In the genomic region with DNA sequence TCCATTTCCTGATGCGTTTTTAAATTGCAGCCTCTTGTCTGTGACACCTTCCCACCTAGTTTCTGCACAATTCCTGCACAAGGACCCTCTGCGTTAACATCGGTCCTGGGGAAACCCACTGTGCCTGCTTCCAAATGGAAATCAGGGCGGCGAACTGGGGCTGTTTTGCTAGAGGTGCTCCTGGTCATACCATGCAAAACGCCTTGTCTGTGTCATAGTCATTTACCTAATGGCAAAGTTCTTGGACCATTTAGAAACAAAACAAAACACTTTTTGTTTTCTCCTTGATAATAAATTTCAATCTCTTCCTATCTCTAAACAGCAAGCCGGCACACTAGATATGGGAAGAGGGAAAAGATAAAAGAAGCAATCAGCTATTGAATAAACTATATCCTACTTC, we compare ENCODE assay signal across 10 cellular contexts.
DNase-seq lines count a peak whose midpoint lies in the region; ATAC-seq, FAIRE-seq and TF ChIP-seq lines count a peak whose summit lies in the region.
"Had no signal": no experiment of that assay in that cellular context is flagged by ENCODE, and none has a peak within 500 bp of the region (broad histone marks: within the 10 kb centered on the region; RNA-seq: fewer than 3 reads in every experiment).

No MANE protein-coding gene starts in this region.

- peak overlapping the region; percentile 87 for H3K4me2 ChIP-seq in astrocyte (ENCODE audit: low read length)

- no peak overlapping the region for H2AFZ ChIP-seq in astrocyte (ENCODE audit: low read depth, low read length)

- peaks cover 90% of the 10 kb centered on the region for H3K4me1 Mint-ChIP-seq in activated T-cell treated with anti-CD3 and anti-CD28 coated beads, Interleukin-2, amount 50 U/mL, for 4 hours (ENCODE audit: low read depth)
- H3K4me1 Mint-ChIP-seq in astrocyte (ENCODE audit: low read depth, unreplicated experiment), result peaks cover 23% of the 10 kb centered on the region

- H3K27ac ChIP-seq in astrocyte (ENCODE audit: low read depth, low read length) (peak overlapping the region; percentile 97), right lobe of liver (peak overlapping the region; percentile 92 to 99 (median 97)), transverse colon (peak overlapping the region; percentile 77 to 85 (median 84))

- ATAC-seq in activated T-cell treated with anti-CD3 and anti-CD28 coated beads, Interleukin-2, amount 50 U/mL, for 4 hours, result no peak
- peak; percentile 15 to 38 (median 21) for ATAC-seq in right lobe of liver
- no peak for ATAC-seq in HG02571 (IDR thresholded peaks at IDR 0.05; ENCODE audit: unreplicated experiment)

- H3K27me3 Mint-ChIP-seq in activated T-cell treated with anti-CD3 and anti-CD28 coated beads, Interleukin-2, amount 50 U/mL, for 4 hours (ENCODE audit: low read depth), result no peaks in the 10 kb centered on the region
- H3K27me3 Mint-ChIP-seq in astrocyte (ENCODE audit: low read depth, unreplicated experiment), result no peaks in the 10 kb centered on the region

- H3K36me3 ChIP-seq in astrocyte (ENCODE audit: insufficient read depth, low read length) (no peaks in the 10 kb centered on the region), right lobe of liver (peaks cover 0 to under 1% (median 0%) of the 10 kb centered on the region in 4 donors), transverse colon (no peaks in the 10 kb centered on the region)

- H3K4me3 ChIP-seq in astrocyte (ENCODE audit: insufficient read depth, low read depth, low read length), result peak overlapping the region; percentile 84
- peak overlapping the region; percentile 28 to 60 (median 57) for H3K4me3 ChIP-seq in right lobe of liver
- peak overlapping the region; percentile 0 to 57 (median 36) for H3K4me3 ChIP-seq in transverse colon

- peak overlapping the region; percentile 94 for H3K9ac ChIP-seq in astrocyte (ENCODE audit: low read length)

- peaks cover 83% of the 10 kb centered on the region for H3K36me3 Mint-ChIP-seq in activated T-cell treated with anti-CD3 and anti-CD28 coated beads, Interleukin-2, amount 50 U/mL, for 4 hours (ENCODE audit: insufficient read depth)
- H3K36me3 Mint-ChIP-seq in astrocyte (ENCODE audit: low read depth, unreplicated experiment), result peaks cover 18% of the 10 kb centered on the region

- intact Hi-C loops in right lobe of liver (cut with DNase I), result loop anchor here in 1 of 2 donors (10.0 kb wide), 1 partner anchor 54 kb away; no protein-coding TSS in a partner anchor
- intact Hi-C loops in transverse colon (cut with DNase I; ENCODE audit: low total_unique reads), result loop anchor here (5.0 kb wide), 1 partner anchor 1571 kb away; no protein-coding TSS in a partner anchor

- H3K4me1 ChIP-seq in astrocyte (ENCODE audit: insufficient read depth, low read length) (peaks cover 28% of the 10 kb centered on the region), right lobe of liver (peaks cover 0 to 40% (median 11%) of the 10 kb centered on the region in 4 donors), transverse colon (peaks cover 9 to 72% (median 24%) of the 10 kb centered on the region in 4 donors)

- H3K9me3 ChIP-seq in astrocyte (ENCODE audit: insufficient read depth, low read depth, low read length) (no peaks in the 10 kb centered on the region), right lobe of liver (no peaks in the 10 kb centered on the region), transverse colon (no peaks in the 10 kb centered on the region)

- DNase-seq in activated T-cell treated with anti-CD3 and anti-CD28 coated beads, Interleukin-2, amount 50 U/mL, for 4 hours, result no peak
- DNase-seq in activated T-cell treated with anti-CD3 and anti-CD28 coated beads, Interleukin-2, amount 50 U/mL, for 1 hour, result no peak
- DNase-seq in astrocyte (ENCODE audit: low read depth) (no peak), right lobe of liver (no peak), transverse colon (no peak), ureter (ENCODE audit: low spot score) (no peak), SIG-M5 treated with dmso at 0.1 percent for 504 hours (lab: John Stamatoyannopoulos, UW; ENCODE audit: unreplicated experiment) (no peak)
- DNase-seq: NCI-H2171 had no signal

- peaks cover 100% of the 10 kb centered on the region for H3K79me2 ChIP-seq in astrocyte (ENCODE audit: insufficient read depth, low read length)

- H3K9me3 Mint-ChIP-seq in activated T-cell treated with anti-CD3 and anti-CD28 coated beads, Interleukin-2, amount 50 U/mL, for 4 hours, result no peaks in the 10 kb centered on the region
- no peaks in the 10 kb centered on the region for H3K9me3 Mint-ChIP-seq in astrocyte (ENCODE audit: unreplicated experiment)

- no peak for TF ChIP-seq CTCF in astrocyte (IDR thresholded peaks at IDR 0.05; ENCODE audit: insufficient read depth, low read depth, low read length)
- no peak for TF ChIP-seq CTCF in right lobe of liver (IDR thresholded peaks at IDR 0.05)
- no peak for TF ChIP-seq CTCF in transverse colon (IDR thresholded peaks at IDR 0.05)

- FAIRE-seq in astrocyte (lab: Jason Lieb, UNC), result no peak
- FAIRE-seq: D721Med had no signal

- peak overlapping the region; percentile 83 for H3K4me3 Mint-ChIP-seq in activated T-cell treated with anti-CD3 and anti-CD28 coated beads, Interleukin-2, amount 50 U/mL, for 4 hours
- H3K4me3 Mint-ChIP-seq in astrocyte (ENCODE audit: unreplicated experiment), result no peak overlapping the region

- in situ Hi-C loops in transverse colon (cut with MboI; ENCODE audit: low pct_ligation_motif_present in 1 of 4, low pct_unique_long_range_greater_than_20kb in 1 of 4, low sequenced_read_pairs in 3 of 4), result no loop called here

- no peak for TF ChIP-seq EP300 in transverse colon (IDR thresholded peaks at IDR 0.05; ENCODE audit: low read depth)

- no peak overlapping the region for H3K27ac Mint-ChIP-seq in astrocyte (ENCODE audit: unreplicated experiment)

- H4K20me1 ChIP-seq in astrocyte (ENCODE audit: insufficient read depth, low read length), result peaks cover 29% of the 10 kb centered on the region

- TF ChIP-seq POLR2A in right lobe of liver (IDR thresholded peaks at IDR 0.05), result no peak
- no peak for TF ChIP-seq POLR2A in transverse colon (IDR thresholded peaks at IDR 0.05)

- H3K27me3 ChIP-seq in astrocyte (ENCODE audit: insufficient read depth, low read length) (no peaks in the 10 kb centered on the region), right lobe of liver (no peaks in the 10 kb centered on the region), transverse colon (no peaks in the 10 kb centered on the region)

- 17% methylated on average over 7 of the region's 7 CpGs for WGBS in right lobe of liver (ENCODE audit: insufficient coverage, low coverage, low lambda C conversion rate, missing lambda C conversion rate)
- 57 to 69% methylated on average over 7 of the region's 7 CpGs for WGBS in transverse colon (ENCODE audit: low coverage in 1 of 2), 2 donors

Comparison
In these comparisons a context has a peak if more than half of its experiments do, and no peak if none do; other contexts are left out.
1. ATAC-seq: peak in right lobe of liver (4 of 4); none in activated T-cell treated with anti-CD3 and anti-CD28 coated beads, Interleukin-2, amount 50 U/mL, for 4 hours (0 of 2) and HG02571 (single experiment).
2. Peak in every context shown above with its lines, with median percentiles within 50 percentile points of each other: H3K27ac ChIP-seq and H3K4me3 ChIP-seq.